In genomic region chr10:94223702-94224370, GRCh38 we compare ENCODE assay signal across 21 cellular contexts.
"Had no signal": no experiment of that assay in that cellular context is flagged by ENCODE, and none has a peak within 500 bp of the region (broad histone marks: within the 10 kb centered on the region; RNA-seq: fewer than 3 reads in every experiment).

No MANE protein-coding gene starts in this region.

- H3K4me1 Mint-ChIP-seq: brain, immature natural killer cell, mesothelial cell of epicardium, nephron progenitor cell had no signal

- H3K9me3 Mint-ChIP-seq: effector memory CD8-positive, alpha-beta T cell; immature natural killer cell; mesothelial cell of epicardium; nephron progenitor cell had no signal

- H3K9me3 ChIP-seq: tibial nerve, vagina had no signal

- H3K4me3 Mint-ChIP-seq: activated CD8-positive, alpha-beta T cell treated with anti-CD3 and anti-CD28 coated beads, Interleukin-2, amount 10 ng/mL, durations not matched to agents 7 days and 5 days; activated naive CD8-positive, alpha-beta T cell; brain; effector memory CD8-positive, alpha-beta T cell; immature natural killer cell; mesothelial cell of epicardium; nephron progenitor cell had no signal

- DNase-seq: activated CD8-positive, alpha-beta memory T cell treated with anti-CD3 and anti-CD28 coated beads, Interleukin-2, amount 50 U/mL, for 48 hours; activated CD8-positive, alpha-beta T cell treated with anti-CD3 and anti-CD28 coated beads, Interleukin-2, amount 10 ng/mL, durations not matched to agents 7 days and 5 days; activated gamma-delta T cell treated with Interleukin-2 at 50 U/mL for 16 hours; amniotic stem cell; cerebellar nuclear complex; dermis blood vessel endothelial cell; effector memory CD8-positive, alpha-beta T cell; glutamatergic neuron; immature natural killer cell; nephron progenitor cell; occipital lobe; small intestine; stimulated activated CD4-positive, alpha-beta T cell treated with anti-CD3 and anti-CD28 coated beads, Interleukin-4, amount 100 ng/mL, for 24 hours; stimulated activated naive CD4-positive, alpha-beta T cell had no signal

- H3K27ac ChIP-seq: tibial nerve, vagina, VCaP had no signal

- H3K27ac Mint-ChIP-seq: activated CD8-positive, alpha-beta T cell treated with anti-CD3 and anti-CD28 coated beads, Interleukin-2, amount 10 ng/mL, durations not matched to agents 7 days and 5 days; activated naive CD8-positive, alpha-beta T cell; effector memory CD8-positive, alpha-beta T cell; immature natural killer cell; mesothelial cell of epicardium; nephron progenitor cell had no signal

- ATAC-seq: activated CD8-positive, alpha-beta T cell treated with anti-CD3 and anti-CD28 coated beads, Interleukin-2, amount 10 ng/mL, durations not matched to agents 7 days and 5 days; effector memory CD8-positive, alpha-beta T cell had no signal

- H3K27me3 Mint-ChIP-seq: brain had no signal

- H3K36me3 ChIP-seq: vagina had no signal

- H3K4me3 ChIP-seq: lung, tibial nerve, vagina had no signal

- H3K36me3 Mint-ChIP-seq: activated naive CD8-positive, alpha-beta T cell; brain; immature natural killer cell; mesothelial cell of epicardium had no signal

- H3K27me3 ChIP-seq: tibial nerve, vagina had no signal

- H3K4me1 ChIP-seq: vagina had no signal
